1 cellular context compared by ENCODE assay signal in the genomic region with DNA sequence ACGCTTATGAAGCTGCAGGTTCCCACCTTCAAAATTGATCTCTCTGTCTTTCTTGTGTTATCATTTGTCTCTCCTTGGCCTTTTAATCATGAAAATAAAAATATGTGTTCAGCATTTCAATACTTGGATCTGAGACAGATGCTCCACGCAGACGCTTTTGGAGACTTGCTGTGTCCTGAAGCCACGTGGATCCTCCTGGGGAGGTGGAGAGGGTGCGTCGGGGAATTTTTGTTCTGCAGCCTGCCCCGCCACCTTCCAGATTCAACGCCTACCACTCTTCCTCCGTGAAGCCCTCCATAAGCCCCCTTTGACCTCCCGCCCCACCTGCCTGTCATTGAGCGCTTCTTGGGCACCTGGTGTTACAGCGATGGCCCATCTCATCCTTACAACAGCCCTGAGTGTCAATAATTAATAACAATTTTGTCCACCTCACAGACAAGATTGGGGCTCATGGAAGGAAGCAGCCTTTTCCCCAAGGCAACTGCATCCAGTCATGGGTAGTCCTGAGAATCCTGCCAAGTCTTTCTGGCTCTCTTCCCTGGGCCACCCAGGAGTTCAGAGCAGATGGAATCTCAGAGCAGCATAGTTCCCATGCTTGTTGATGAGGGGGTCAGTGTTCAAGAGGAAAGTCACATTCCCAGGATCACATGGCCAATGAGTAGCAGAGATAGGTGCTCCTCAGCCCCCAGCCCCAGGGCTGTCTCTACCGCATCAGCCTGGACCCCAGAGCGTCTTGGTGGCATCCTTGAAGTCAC.
TF ChIP-seq lines count a peak whose summit lies in the region.

No MANE protein-coding gene starts in this region.

TF ChIP-seq in IMR-90, 13 proteins besides CTCF, POLR2A, EP300 and RAD21:
- TF ChIP-seq FOS (IDR thresholded peaks at IDR 0.05; ENCODE audit: low read depth, low read length) (no peak), MXI1 (IDR thresholded peaks at IDR 0.05; ENCODE audit: borderline replicate concordance, low read depth, low read length) (no peak), MAZ (IDR thresholded peaks at IDR 0.05; ENCODE audit: borderline replicate concordance, low read depth, low read length) (no peak)
- TF ChIP-seq, protein P1, sequence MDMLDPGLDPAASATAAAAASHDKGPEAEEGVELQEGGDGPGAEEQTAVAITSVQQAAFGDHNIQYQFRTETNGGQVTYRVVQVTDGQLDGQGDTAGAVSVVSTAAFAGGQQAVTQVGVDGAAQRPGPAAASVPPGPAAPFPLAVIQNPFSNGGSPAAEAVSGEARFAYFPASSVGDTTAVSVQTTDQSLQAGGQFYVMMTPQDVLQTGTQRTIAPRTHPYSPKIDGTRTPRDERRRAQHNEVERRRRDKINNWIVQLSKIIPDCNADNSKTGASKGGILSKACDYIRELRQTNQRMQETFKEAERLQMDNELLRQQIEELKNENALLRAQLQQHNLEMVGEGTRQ (IDR thresholded peaks at IDR 0.05; ENCODE audit: low read depth, low read length), result no peak
